8 cellular contexts compared by ENCODE assay signal in genomic region chr15:40941078-40941527, GRCh38. TPM values are rescaled to one million over a fixed set of nuclear protein-coding genes. Genes with fewer than 3 reads are reported as not detected.
DNase-seq lines count a peak whose midpoint lies in the region; ATAC-seq and TF ChIP-seq lines count a peak whose summit lies in the region.

No MANE protein-coding gene starts in this region.

- no peaks in the 10 kb centered on the region for H3K9me3 Mint-ChIP-seq in HFFc6

- H3K27ac Mint-ChIP-seq in HFFc6: peak overlapping the region; percentile 94

- DNase-seq in HFFc6 (no peak), spleen (no peak), HuH-7.5 (ENCODE audit: low spot score) (no peak), epidermal melanocyte (ENCODE audit: insufficient read length, low spot score) (no peak), activated gamma-delta T cell treated with Interleukin-2 at 50 U/mL for 16 hours (no peak)

- TF ChIP-seq POLR2A in gastroesophageal sphincter (IDR thresholded peaks at IDR 0.05) (no peak), spleen (IDR thresholded peaks at IDR 0.05) (no peak)

- peaks cover 1% of the 10 kb centered on the region; the same call in 1 of the 2 replicates for H3K27me3 Mint-ChIP-seq in HFFc6 (ENCODE audit: insufficient read depth)

- H3K9me3 ChIP-seq in gastroesophageal sphincter (no peaks in the 10 kb centered on the region), spleen (no peaks in the 10 kb centered on the region)

- TF ChIP-seq CTCF in HFFc6 (IDR thresholded peaks at IDR 0.05): no peak
- TF ChIP-seq CTCF in VCaP (conservative IDR thresholded peaks at IDR 0.05): no peak
- TF ChIP-seq CTCF in gastroesophageal sphincter (IDR thresholded peaks at IDR 0.05): no peak
- TF ChIP-seq CTCF in spleen (IDR thresholded peaks at IDR 0.05 in 8 of 11, conservative IDR thresholded peaks at IDR 0.05 in 3 of 11): no peak

- H3K27me3 ChIP-seq in gastroesophageal sphincter (peaks cover 4% of the 10 kb centered on the region), spleen (replicated peaks in 1 of 7) (no peaks in the 10 kb centered on the region)

- no peak for TF ChIP-seq EP300 in gastroesophageal sphincter (IDR thresholded peaks at IDR 0.05)

- peaks cover 32% of the 10 kb centered on the region for H3K4me1 Mint-ChIP-seq in HFFc6 (ENCODE audit: low read depth)

- H3K27ac ChIP-seq in VCaP (peak overlapping the region; percentile 85), gastroesophageal sphincter (peak overlapping the region in 3 of 4 donors; percentile 86 to 92 (median 89)), spleen (peak overlapping the region; percentile 87 to 93 (median 88))

- WGBS in gastroesophageal sphincter (ENCODE audit: low coverage in 1 of 2), 2 donors: 40 to 60% methylated on average over 1 to 3 of the region's 7 CpGs
- WGBS in spleen, 5 donors: 29 to 48% (median 33%) methylated on average over 4 to 7 of the region's 7 CpGs

- peaks cover 0 to 36% (median 13%) of the 10 kb centered on the region in 3 donors for H3K4me1 ChIP-seq in gastroesophageal sphincter
- peaks cover 31 to 76% (median 60%) of the 10 kb centered on the region in 6 donors for H3K4me1 ChIP-seq in spleen

- ATAC-seq in gastroesophageal sphincter: no peak
- ATAC-seq in GM18873 (IDR thresholded peaks at IDR 0.05; ENCODE audit: low FRiP score, unreplicated experiment): no peak

- H3K4me3 Mint-ChIP-seq in HFFc6: peak overlapping the region; percentile 81

- H3K36me3 ChIP-seq in gastroesophageal sphincter (no peaks in the 10 kb centered on the region), spleen (peaks cover 0 to 15% (median 3%) of the 10 kb centered on the region in 6 donors)

- intact Hi-C loops in spleen (cut with DNase I; ENCODE audit: low total_unique reads): loop anchor here (5.0 kb wide), 1 partner anchor 34 kb away; no protein-coding TSS in a partner anchor

- peak overlapping the region; percentile 33 to 70 for H3K4me3 ChIP-seq in gastroesophageal sphincter
- peak overlapping the region in 7 of 8 donors; percentile 35 to 76 (median 53) for H3K4me3 ChIP-seq in spleen

- H3K36me3 Mint-ChIP-seq in HFFc6 (ENCODE audit: low read depth): no peaks in the 10 kb centered on the region

RNA-seq across cellular contexts. Expression of gene DLL4, which starts 12.0 kb away (rescaled TPM):
- under 1 TPM in 2 of 6 experiments, not detected in 4; 0.05 to 0.11 TPM for total RNA-seq in HFFc6 (2021; fragmentation: NEBNext Ultra II Directional; extraction: Animal tissue kit (Norgen Biotek cat#: 25700))
- 1 to 10 TPM; 1.9 to 9.7 (median 6.4) TPM for total RNA-seq in gastroesophageal sphincter
- total RNA-seq in spleen: 10 to 100 TPM in 5 of 7 donors, 1 to 10 TPM in 2; 7.6 to 26.3 (median 11.0) TPM
- 1 to 10 TPM; 1.2 to 5.0 (median 2.3) TPM for polyA plus RNA-seq in spleen

RNA-seq across cellular contexts. Expression of gene CHAC1, which starts 12.2 kb away (rescaled TPM):
- 10 to 100 TPM; 20.8 to 26.0 (median 24.2) TPM for total RNA-seq in HFFc6 (2021; fragmentation: NEBNext Ultra II Directional; extraction: Animal tissue kit (Norgen Biotek cat#: 25700))
- total RNA-seq in gastroesophageal sphincter (1 to 10 TPM in 3 of 4 donors, under 1 TPM in 1; 0.54 to 1.8 (median 1.5) TPM), spleen (1 to 10 TPM in 6 of 7 donors, under 1 TPM in 1; 0.92 to 5.5 (median 1.7) TPM)
- polyA plus RNA-seq in spleen: 1 to 10 TPM in 2 of 3 donors, under 1 TPM in 1; 0.39 to 1.5 (median 1.1) TPM

RNA-seq across cellular contexts. Expression of gene VPS18, which starts 46.9 kb away (rescaled TPM):
- total RNA-seq in HFFc6 (2021; fragmentation: NEBNext Ultra II Directional; extraction: Animal tissue kit (Norgen Biotek cat#: 25700)): 10 to 100 TPM; 27.7 to 33.1 (median 31.2) TPM
- 10 to 100 TPM; 24.6 to 36.3 (median 29.9) TPM for total RNA-seq in gastroesophageal sphincter
- total RNA-seq in spleen: 10 to 100 TPM; 18.6 to 29.1 (median 25.3) TPM
- 10 to 100 TPM in 1 of 3 donors, 1 to 10 TPM in 2; 7.2 to 15.8 (median 7.4) TPM for polyA plus RNA-seq in spleen
